1 cellular context compared by ENCODE assay signal in genomic region chr10:86535057-86535882, GRCh38.
TF ChIP-seq lines count a peak whose summit lies in the region.

No MANE protein-coding gene starts in this region.

TF ChIP-seq in HepG2, 621 proteins besides CTCF, POLR2A, EP300 and RAD21 (continued from another document and continues in another):
- TF ChIP-seq ZGPAT (CRISPR knock-in tag; IDR thresholded peaks at IDR 0.05), result peak; percentile 56
- TF ChIP-seq ZNF138 (CRISPR knock-in tag; IDR thresholded peaks at IDR 0.05; ENCODE audit: low read depth), result no peak; the same call in 1 of the 2 replicates
- peak; percentile 49 for TF ChIP-seq ZNF574 (CRISPR knock-in tag; IDR thresholded peaks at IDR 0.05)
- no peak for TF ChIP-seq ZNF124 (CRISPR knock-in tag; IDR thresholded peaks at IDR 0.05)
- 0 out of 4 replicates have a peak, but pooled peaks of 1 of the 2 experiments have one; percentile 28 for TF ChIP-seq KLF16 (CRISPR knock-in tag; IDR thresholded peaks at IDR 0.05)
- TF ChIP-seq ATF7-NPFF (CRISPR knock-in tag; IDR thresholded peaks at IDR 0.05; ENCODE audit: low read depth), result no peak; the same call in 1 of the 2 replicates
- TF ChIP-seq ZNF350 (CRISPR knock-in tag; IDR thresholded peaks at IDR 0.05; ENCODE audit: borderline replicate concordance, low read depth), result no peak
- peak; percentile 53; the same call in 1 of the 2 replicates for TF ChIP-seq HMGXB3 (CRISPR knock-in tag; IDR thresholded peaks at IDR 0.05; ENCODE audit: borderline replicate concordance)
- no peak for TF ChIP-seq ZNF792 (CRISPR knock-in tag; IDR thresholded peaks at IDR 0.05)
- 0 out of 2 replicates have a peak, but pooled peaks have one; percentile 48 for TF ChIP-seq ZNF784 (CRISPR knock-in tag; IDR thresholded peaks at IDR 0.05; ENCODE audit: borderline replicate concordance)
- no peak for TF ChIP-seq ZBTB44 (CRISPR knock-in tag; IDR thresholded peaks at IDR 0.05)
- TF ChIP-seq PRPF4 (IDR thresholded peaks at IDR 0.05; ENCODE audit: low read depth, low read length, poor library complexity, severe bottlenecking), result peak; percentile 67
- TF ChIP-seq ZNF337 (CRISPR knock-in tag; IDR thresholded peaks at IDR 0.05; ENCODE audit: borderline replicate concordance, low read depth), result peak; percentile 69; the same call in 1 of the 2 replicates
- TF ChIP-seq KDM5B (CRISPR knock-in tag; IDR thresholded peaks at IDR 0.05; ENCODE audit: borderline replicate concordance), result peak; percentile 74; the same call in 1 of the 2 replicates
- TF ChIP-seq BCL3 (CRISPR knock-in tag; IDR thresholded peaks at IDR 0.05), result peak; percentile 71; the same call in 1 of the 2 replicates
- no peak for TF ChIP-seq MIER3 (CRISPR knock-in tag; IDR thresholded peaks at IDR 0.05; ENCODE audit: borderline replicate concordance)
- TF ChIP-seq, protein P1, sequence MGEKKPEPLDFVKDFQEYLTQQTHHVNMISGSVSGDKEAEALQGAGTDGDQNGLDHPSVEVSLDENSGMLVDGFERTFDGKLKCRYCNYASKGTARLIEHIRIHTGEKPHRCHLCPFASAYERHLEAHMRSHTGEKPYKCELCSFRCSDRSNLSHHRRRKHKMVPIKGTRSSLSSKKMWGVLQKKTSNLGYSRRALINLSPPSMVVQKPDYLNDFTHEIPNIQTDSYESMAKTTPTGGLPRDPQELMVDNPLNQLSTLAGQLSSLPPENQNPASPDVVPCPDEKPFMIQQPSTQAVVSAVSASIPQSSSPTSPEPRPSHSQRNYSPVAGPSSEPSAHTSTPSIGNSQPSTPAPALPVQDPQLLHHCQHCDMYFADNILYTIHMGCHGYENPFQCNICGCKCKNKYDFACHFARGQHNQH (CRISPR knock-in tag; IDR thresholded peaks at IDR 0.05), result no peak
- no peak for TF ChIP-seq CEBPZ (IDR thresholded peaks at IDR 0.05; ENCODE audit: low read length)
- peak; percentile 18; the same call in 1 of the 2 replicates for TF ChIP-seq PHF20 (CRISPR knock-in tag; IDR thresholded peaks at IDR 0.05)
- no peak for TF ChIP-seq HNRNPL (IDR thresholded peaks at IDR 0.05; ENCODE audit: low read depth, low read length)
- TF ChIP-seq YEATS2 (CRISPR knock-in tag; IDR thresholded peaks at IDR 0.05; ENCODE audit: borderline replicate concordance), result peak; percentile 34; the same call in 1 of the 2 replicates
- TF ChIP-seq FOXP1 (IDR thresholded peaks at IDR 0.05), result no peak
- 0 out of 2 replicates have a peak, but pooled peaks have one; percentile 12 for TF ChIP-seq FOXP1 (CRISPR knock-in tag; IDR thresholded peaks at IDR 0.05)
- TF ChIP-seq, protein P2, sequence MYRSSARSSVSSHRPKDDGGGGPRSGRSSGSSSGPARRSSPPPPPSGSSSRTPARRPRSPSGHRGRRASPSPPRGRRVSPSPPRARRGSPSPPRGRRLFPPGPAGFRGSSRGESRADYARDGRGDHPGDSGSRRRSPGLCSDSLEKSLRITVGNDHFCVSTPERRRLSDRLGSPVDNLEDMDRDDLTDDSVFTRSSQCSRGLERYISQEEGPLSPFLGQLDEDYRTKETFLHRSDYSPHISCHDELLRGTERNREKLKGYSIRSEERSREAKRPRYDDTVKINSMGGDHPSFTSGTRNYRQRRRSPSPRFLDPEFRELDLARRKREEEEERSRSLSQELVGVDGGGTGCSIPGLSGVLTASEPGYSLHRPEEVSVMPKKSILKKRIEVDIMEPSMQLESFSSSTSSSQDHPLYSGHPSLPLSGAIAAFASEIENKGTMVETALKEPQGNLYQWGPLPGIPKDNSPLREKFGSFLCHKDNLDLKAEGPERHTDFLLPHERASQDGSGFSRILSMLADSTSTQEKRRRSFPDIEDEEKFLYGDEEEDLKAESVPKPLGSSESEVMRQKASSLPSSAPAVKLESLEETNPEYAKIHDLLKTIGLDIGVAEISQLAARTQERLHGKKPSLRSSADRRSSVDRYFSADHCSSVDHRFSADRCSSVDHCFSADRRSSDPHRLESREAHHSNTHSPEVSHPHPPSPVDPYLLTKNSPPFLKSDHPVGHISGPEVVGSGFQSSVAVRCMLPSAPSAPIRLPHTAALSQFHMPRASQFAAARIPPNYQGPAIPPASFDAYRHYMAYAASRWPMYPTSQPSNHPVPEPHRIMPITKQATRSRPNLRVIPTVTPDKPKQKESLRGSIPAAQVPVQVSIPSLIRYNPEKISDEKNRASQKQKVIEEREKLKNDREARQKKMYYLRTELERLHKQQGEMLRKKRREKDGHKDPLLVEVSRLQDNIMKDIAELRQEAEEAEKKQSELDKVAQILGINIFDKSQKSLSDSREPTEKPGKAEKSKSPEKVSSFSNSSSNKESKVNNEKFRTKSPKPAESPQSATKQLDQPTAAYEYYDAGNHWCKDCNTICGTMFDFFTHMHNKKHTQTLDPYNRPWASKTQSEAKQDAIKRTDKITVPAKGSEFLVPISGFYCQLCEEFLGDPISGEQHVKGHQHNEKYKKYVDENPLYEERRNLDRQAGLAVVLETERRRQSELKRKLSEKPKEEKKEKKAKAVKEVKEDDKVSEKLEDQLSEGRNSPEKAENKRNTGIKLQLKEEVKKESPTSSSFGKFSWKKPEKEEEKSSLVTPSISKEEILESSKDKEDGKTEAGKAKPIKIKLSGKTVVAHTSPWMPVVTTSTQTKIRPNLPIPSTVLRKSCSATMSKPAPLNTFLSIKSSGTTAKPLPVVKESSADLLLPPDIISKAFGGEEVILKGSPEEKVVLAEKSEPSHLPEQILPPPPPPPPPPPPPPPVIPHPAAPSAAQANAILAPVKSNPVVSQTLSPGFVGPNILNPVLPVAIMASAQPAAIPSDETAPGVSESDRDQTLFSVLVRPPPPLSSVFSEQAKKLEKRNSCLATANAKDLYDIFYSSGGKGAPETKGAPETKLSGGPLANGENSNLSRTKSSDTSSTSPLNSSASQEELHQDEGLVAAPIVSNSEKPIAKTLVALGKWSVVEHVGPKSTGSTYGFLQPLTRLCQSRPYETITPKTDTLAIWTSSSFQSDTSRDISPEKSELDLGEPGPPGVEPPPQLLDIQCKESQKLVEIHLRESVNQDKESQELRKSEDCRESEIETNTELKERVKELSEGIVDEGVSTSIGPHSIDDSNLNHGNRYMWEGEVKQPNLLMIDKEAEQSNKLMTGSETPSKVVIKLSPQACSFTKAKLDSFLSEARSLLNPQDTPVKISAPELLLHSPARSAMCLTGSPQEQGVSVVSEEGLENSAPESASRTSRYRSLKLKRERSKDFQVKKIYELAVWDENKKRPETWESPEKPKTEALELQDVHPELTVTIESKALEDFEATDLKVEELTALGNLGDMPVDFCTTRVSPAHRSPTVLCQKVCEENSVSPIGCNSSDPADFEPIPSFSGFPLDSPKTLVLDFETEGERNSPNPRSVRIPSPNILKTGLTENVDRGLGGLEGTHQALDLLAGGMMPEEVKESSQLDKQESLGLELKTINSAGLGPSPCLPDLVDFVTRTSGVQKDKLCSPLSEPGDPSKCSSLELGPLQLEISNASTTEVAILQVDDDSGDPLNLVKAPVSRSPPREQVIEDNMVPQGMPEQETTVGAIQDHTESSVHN (CRISPR knock-in tag; IDR thresholded peaks at IDR 0.05), result no peak
